13 cellular contexts compared by ENCODE assay signal in genomic region chr2:241870611-241871537, GRCh38. TPM values are rescaled to one million over a fixed set of nuclear protein-coding genes. Genes with fewer than 3 reads are reported as not detected.
DNase-seq lines count a peak whose midpoint lies in the region; ATAC-seq and TF ChIP-seq lines count a peak whose summit lies in the region.
"Had no signal": no experiment of that assay in that cellular context is flagged by ENCODE, and none has a peak within 500 bp of the region (broad histone marks: within the 10 kb centered on the region; RNA-seq: fewer than 3 reads in every experiment).

No MANE protein-coding gene starts in this region.

- H3K9me3 Mint-ChIP-seq in central memory CD8-positive, alpha-beta T cell, result no peaks in the 10 kb centered on the region
- H3K9me3 Mint-ChIP-seq: activated T-cell treated with anti-CD3 and anti-CD28 coated beads, Interleukin-2, amount 50 U/mL, for 72 hours; type B pancreatic cell had no signal

- H3K4me1 Mint-ChIP-seq in central memory CD8-positive, alpha-beta T cell, result peaks cover 45% of the 10 kb centered on the region

- H3K27ac Mint-ChIP-seq in central memory CD8-positive, alpha-beta T cell (ENCODE audit: low read depth), result peak overlapping the region; percentile 93
- H3K27ac Mint-ChIP-seq: activated T-cell treated with anti-CD3 and anti-CD28 coated beads, Interleukin-2, amount 50 U/mL, for 72 hours; type B pancreatic cell had no signal

- H3K36me3 Mint-ChIP-seq in central memory CD8-positive, alpha-beta T cell (ENCODE audit: insufficient read depth), result peaks cover 13% of the 10 kb centered on the region
- H3K36me3 Mint-ChIP-seq: type B pancreatic cell had no signal

- no peaks in the 10 kb centered on the region for H3K27me3 Mint-ChIP-seq in central memory CD8-positive, alpha-beta T cell

- no peak for TF ChIP-seq CTCF in GM10266 (IDR thresholded peaks at IDR 0.05; ENCODE audit: control insufficient read depth, insufficient read depth, low read depth, missing control alignments)

- peak; percentile 44 for ATAC-seq in central memory CD8-positive, alpha-beta T cell (replicated peaks; ENCODE audit: extremely low read depth, poor library complexity, severe bottlenecking)

- DNase-seq in NCI-H1105 treated with DMSO at 0.1 percent for 48 hours (lab: John Stamatoyannopoulos, UW) (peak; percentile 50), NCI-H1105 (lab: John Stamatoyannopoulos, UW) (no peak), NCI-H1694 treated with DMSO at 0.1 percent for 48 hours (lab: John Stamatoyannopoulos, UW) (peak; percentile 73), GM10266 (ENCODE audit: extremely low spot score) (no peak), H4 (ENCODE audit: low spot score) (no peak), KG1 (lab: John Stamatoyannopoulos, UW) (no peak)
- DNase-seq in central memory CD8-positive, alpha-beta T cell (ENCODE audit: low spot score in 2 of 2), result peak; percentile 47 to 77
- peak; percentile 42 for DNase-seq in stimulated activated CD8-positive, alpha-beta memory T cell treated with anti-CD3 and anti-CD28 coated beads, Interleukin-4, amount 100 ng/mL, for 24 hours (ENCODE audit: low read depth)
- DNase-seq: activated T-cell treated with anti-CD3 and anti-CD28 coated beads, Interleukin-2, amount 50 U/mL, for 72 hours; GOT3; NCI-H774 had no signal

- peak overlapping the region; percentile 85 for H3K4me3 Mint-ChIP-seq in central memory CD8-positive, alpha-beta T cell
- H3K4me3 Mint-ChIP-seq: type B pancreatic cell had no signal

RNA-seq across cellular contexts. Expression of gene RTP5, which starts 1.3 kb away (rescaled TPM):
- total RNA-seq in H4 (2014; rRNA removed; shearing (Covaris generic)), result not detected in 2 replicates
- total RNA-seq: HT1080 had no signal

RNA-seq across cellular contexts. Expression of gene PDCD1, which starts 12.2 kb away (rescaled TPM):
- not detected in 2 replicates for total RNA-seq in H4 (2014; rRNA removed; shearing (Covaris generic))
- total RNA-seq: HT1080 had no signal

Comparison
In these comparisons a context has a peak if more than half of its experiments do, and no peak if none do; other contexts are left out.
1. DNase-seq: peak in NCI-H1105 treated with DMSO at 0.1 percent for 48 hours (single experiment), NCI-H1694 treated with DMSO at 0.1 percent for 48 hours (single experiment), central memory CD8-positive, alpha-beta T cell (2 of 2) and stimulated activated CD8-positive, alpha-beta memory T cell treated with anti-CD3 and anti-CD28 coated beads, Interleukin-4, amount 100 ng/mL, for 24 hours (single experiment); none in NCI-H1105 (single experiment), GM10266 (single experiment), H4 (single experiment) and KG1 (single experiment).